1 cellular context compared by ENCODE assay signal in the genomic region with DNA sequence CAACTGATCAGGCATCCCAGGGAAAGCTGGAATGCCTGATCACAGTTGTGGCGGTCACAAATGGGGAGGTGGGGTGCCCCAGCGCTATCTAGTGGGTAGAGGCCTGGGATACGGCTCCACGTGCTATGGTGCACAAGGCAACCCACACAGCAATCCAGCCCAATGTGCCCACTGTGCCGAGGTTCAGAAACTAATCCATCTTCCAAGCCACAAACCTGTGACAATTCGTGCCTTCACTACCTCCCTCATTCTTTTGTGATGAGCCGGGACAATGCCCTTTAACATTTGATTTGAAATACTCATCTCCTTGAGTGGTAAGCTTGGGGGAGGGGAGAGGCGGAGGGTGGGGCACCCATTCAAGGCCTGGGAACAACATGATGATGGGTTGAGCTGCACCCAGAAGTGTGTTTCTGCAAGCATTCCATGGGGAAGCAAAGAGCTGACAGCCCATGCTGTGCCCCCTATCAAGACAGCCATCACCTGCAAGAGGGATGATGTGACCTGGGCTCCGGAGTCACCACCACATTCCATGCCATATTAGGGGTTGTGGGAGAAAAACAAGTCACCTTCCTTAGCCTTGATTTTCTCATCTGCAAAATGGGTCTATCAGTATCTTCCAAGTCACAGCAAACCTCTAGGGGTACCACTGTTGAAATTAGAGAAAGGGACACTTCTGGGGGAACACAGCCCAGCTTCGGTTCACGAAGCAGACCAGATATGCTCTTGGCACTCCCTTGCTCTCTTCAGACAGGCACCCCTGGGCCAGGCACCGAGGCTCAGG.
TF ChIP-seq lines count a peak whose summit lies in the region.

No MANE protein-coding gene starts in this region.

TF ChIP-seq in HepG2, 621 proteins besides CTCF, POLR2A, EP300 and RAD21:
- TF ChIP-seq TAF1 (CRISPR knock-in tag; IDR thresholded peaks at IDR 0.05) (no peak), PPARG (CRISPR knock-in tag; conservative IDR thresholded peaks at IDR 0.05) (no peak), ZNF629 (CRISPR knock-in tag; conservative IDR thresholded peaks at IDR 0.05) (peak; percentile 92), ZNF616 (CRISPR knock-in tag; IDR thresholded peaks at IDR 0.05; ENCODE audit: low read depth) (no peak), ATRX (CRISPR knock-in tag; IDR thresholded peaks at IDR 0.05; ENCODE audit: borderline replicate concordance) (no peak), MAFK (conservative IDR thresholded peaks at IDR 0.05 in 1 of 2, IDR thresholded peaks at IDR 0.05 in 1 of 2; ENCODE audit: low read length in 2 of 2) (no peak), SAP130 (CRISPR knock-in tag; IDR thresholded peaks at IDR 0.05; ENCODE audit: low read depth) (no peak), GABPA (IDR thresholded peaks at IDR 0.05; ENCODE audit: low read depth, low read length) (no peak), GABPA (CRISPR knock-in tag; IDR thresholded peaks at IDR 0.05; ENCODE audit: low read depth) (no peak), ZNF552 (CRISPR knock-in tag; IDR thresholded peaks at IDR 0.05; ENCODE audit: borderline replicate concordance) (no peak), NAIF1 (CRISPR knock-in tag; IDR thresholded peaks at IDR 0.05; ENCODE audit: borderline replicate concordance) (no peak), ZMYM3 (CRISPR knock-in tag; IDR thresholded peaks at IDR 0.05) (0 out of 2 replicates have a peak, but pooled peaks have one; percentile 34), FOXA3 (CRISPR knock-in tag; IDR thresholded peaks at IDR 0.05) (no peak), U2AF2 (IDR thresholded peaks at IDR 0.05; ENCODE audit: low read depth, low read length) (no peak), DNMT3B (CRISPR knock-in tag; conservative IDR thresholded peaks at IDR 0.05) (no peak), NFATC3 (CRISPR knock-in tag; IDR thresholded peaks at IDR 0.05) (no peak), YY1 (IDR thresholded peaks at IDR 0.05; ENCODE audit: insufficient read depth, insufficient replicate concordance, low read depth, low read length) (no peak), SMC3 (IDR thresholded peaks at IDR 0.05; ENCODE audit: low read length) (no peak), ZNF12 (CRISPR knock-in tag; IDR thresholded peaks at IDR 0.05) (no peak), ZNF33A (CRISPR knock-in tag; IDR thresholded peaks at IDR 0.05; ENCODE audit: borderline replicate concordance) (no peak), FIP1L1 (IDR thresholded peaks at IDR 0.05; ENCODE audit: borderline replicate concordance, insufficient read depth, low read depth, low read length) (no peak), CHD4 (IDR thresholded peaks at IDR 0.05; ENCODE audit: borderline replicate concordance, low read length) (0 out of 2 replicates have a peak, but pooled peaks have one; percentile 50)
- TF ChIP-seq, protein P1, sequence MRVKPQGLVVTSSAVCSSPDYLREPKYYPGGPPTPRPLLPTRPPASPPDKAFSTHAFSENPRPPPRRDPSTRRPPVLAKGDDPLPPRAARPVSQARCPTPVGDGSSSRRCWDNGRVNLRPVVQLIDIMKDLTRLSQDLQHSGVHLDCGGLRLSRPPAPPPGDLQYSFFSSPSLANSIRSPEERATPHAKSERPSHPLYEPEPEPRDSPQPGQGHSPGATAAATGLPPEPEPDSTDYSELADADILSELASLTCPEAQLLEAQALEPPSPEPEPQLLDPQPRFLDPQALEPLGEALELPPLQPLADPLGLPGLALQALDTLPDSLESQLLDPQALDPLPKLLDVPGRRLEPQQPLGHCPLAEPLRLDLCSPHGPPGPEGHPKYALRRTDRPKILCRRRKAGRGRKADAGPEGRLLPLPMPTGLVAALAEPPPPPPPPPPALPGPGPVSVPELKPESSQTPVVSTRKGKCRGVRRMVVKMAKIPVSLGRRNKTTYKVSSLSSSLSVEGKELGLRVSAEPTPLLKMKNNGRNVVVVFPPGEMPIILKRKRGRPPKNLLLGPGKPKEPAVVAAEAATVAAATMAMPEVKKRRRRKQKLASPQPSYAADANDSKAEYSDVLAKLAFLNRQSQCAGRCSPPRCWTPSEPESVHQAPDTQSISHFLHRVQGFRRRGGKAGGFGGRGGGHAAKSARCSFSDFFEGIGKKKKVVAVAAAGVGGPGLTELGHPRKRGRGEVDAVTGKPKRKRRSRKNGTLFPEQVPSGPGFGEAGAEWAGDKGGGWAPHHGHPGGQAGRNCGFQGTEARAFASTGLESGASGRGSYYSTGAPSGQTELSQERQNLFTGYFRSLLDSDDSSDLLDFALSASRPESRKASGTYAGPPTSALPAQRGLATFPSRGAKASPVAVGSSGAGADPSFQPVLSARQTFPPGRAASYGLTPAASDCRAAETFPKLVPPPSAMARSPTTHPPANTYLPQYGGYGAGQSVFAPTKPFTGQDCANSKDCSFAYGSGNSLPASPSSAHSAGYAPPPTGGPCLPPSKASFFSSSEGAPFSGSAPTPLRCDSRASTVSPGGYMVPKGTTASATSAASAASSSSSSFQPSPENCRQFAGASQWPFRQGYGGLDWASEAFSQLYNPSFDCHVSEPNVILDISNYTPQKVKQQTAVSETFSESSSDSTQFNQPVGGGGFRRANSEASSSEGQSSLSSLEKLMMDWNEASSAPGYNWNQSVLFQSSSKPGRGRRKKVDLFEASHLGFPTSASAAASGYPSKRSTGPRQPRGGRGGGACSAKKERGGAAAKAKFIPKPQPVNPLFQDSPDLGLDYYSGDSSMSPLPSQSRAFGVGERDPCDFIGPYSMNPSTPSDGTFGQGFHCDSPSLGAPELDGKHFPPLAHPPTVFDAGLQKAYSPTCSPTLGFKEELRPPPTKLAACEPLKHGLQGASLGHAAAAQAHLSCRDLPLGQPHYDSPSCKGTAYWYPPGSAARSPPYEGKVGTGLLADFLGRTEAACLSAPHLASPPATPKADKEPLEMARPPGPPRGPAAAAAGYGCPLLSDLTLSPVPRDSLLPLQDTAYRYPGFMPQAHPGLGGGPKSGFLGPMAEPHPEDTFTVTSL (CRISPR knock-in tag; IDR thresholded peaks at IDR 0.05; ENCODE audit: borderline replicate concordance) = no peak
- TF ChIP-seq, protein P2, sequence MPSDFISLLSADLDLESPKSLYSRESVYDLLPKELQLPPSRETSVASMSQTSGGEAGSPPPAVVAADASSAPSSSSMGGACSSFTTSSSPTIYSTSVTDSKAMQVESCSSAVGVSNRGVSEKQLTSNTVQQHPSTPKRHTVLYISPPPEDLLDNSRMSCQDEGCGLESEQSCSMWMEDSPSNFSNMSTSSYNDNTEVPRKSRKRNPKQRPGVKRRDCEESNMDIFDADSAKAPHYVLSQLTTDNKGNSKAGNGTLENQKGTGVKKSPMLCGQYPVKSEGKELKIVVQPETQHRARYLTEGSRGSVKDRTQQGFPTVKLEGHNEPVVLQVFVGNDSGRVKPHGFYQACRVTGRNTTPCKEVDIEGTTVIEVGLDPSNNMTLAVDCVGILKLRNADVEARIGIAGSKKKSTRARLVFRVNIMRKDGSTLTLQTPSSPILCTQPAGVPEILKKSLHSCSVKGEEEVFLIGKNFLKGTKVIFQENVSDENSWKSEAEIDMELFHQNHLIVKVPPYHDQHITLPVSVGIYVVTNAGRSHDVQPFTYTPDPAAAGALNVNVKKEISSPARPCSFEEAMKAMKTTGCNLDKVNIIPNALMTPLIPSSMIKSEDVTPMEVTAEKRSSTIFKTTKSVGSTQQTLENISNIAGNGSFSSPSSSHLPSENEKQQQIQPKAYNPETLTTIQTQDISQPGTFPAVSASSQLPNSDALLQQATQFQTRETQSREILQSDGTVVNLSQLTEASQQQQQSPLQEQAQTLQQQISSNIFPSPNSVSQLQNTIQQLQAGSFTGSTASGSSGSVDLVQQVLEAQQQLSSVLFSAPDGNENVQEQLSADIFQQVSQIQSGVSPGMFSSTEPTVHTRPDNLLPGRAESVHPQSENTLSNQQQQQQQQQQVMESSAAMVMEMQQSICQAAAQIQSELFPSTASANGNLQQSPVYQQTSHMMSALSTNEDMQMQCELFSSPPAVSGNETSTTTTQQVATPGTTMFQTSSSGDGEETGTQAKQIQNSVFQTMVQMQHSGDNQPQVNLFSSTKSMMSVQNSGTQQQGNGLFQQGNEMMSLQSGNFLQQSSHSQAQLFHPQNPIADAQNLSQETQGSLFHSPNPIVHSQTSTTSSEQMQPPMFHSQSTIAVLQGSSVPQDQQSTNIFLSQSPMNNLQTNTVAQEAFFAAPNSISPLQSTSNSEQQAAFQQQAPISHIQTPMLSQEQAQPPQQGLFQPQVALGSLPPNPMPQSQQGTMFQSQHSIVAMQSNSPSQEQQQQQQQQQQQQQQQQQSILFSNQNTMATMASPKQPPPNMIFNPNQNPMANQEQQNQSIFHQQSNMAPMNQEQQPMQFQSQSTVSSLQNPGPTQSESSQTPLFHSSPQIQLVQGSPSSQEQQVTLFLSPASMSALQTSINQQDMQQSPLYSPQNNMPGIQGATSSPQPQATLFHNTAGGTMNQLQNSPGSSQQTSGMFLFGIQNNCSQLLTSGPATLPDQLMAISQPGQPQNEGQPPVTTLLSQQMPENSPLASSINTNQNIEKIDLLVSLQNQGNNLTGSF (CRISPR knock-in tag; IDR thresholded peaks at IDR 0.05) = no peak
- TF ChIP-seq, protein P3, sequence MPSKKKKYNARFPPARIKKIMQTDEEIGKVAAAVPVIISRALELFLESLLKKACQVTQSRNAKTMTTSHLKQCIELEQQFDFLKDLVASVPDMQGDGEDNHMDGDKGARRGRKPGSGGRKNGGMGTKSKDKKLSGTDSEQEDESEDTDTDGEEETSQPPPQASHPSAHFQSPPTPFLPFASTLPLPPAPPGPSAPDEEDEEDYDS (CRISPR knock-in tag; IDR thresholded peaks at IDR 0.05) = no peak
- TF ChIP-seq, protein P4, sequence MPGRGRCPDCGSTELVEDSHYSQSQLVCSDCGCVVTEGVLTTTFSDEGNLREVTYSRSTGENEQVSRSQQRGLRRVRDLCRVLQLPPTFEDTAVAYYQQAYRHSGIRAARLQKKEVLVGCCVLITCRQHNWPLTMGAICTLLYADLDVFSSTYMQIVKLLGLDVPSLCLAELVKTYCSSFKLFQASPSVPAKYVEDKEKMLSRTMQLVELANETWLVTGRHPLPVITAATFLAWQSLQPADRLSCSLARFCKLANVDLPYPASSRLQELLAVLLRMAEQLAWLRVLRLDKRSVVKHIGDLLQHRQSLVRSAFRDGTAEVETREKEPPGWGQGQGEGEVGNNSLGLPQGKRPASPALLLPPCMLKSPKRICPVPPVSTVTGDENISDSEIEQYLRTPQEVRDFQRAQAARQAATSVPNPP (CRISPR knock-in tag; IDR thresholded peaks at IDR 0.05) = no peak
- TF ChIP-seq, protein P5, sequence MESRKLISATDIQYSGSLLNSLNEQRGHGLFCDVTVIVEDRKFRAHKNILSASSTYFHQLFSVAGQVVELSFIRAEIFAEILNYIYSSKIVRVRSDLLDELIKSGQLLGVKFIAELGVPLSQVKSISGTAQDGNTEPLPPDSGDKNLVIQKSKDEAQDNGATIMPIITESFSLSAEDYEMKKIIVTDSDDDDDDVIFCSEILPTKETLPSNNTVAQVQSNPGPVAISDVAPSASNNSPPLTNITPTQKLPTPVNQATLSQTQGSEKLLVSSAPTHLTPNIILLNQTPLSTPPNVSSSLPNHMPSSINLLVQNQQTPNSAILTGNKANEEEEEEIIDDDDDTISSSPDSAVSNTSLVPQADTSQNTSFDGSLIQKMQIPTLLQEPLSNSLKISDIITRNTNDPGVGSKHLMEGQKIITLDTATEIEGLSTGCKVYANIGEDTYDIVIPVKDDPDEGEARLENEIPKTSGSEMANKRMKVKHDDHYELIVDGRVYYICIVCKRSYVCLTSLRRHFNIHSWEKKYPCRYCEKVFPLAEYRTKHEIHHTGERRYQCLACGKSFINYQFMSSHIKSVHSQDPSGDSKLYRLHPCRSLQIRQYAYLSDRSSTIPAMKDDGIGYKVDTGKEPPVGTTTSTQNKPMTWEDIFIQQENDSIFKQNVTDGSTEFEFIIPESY (CRISPR knock-in tag; IDR thresholded peaks at IDR 0.05) = peak; percentile 42; the same call in 1 of the 2 replicates
- TF ChIP-seq, protein P6, sequence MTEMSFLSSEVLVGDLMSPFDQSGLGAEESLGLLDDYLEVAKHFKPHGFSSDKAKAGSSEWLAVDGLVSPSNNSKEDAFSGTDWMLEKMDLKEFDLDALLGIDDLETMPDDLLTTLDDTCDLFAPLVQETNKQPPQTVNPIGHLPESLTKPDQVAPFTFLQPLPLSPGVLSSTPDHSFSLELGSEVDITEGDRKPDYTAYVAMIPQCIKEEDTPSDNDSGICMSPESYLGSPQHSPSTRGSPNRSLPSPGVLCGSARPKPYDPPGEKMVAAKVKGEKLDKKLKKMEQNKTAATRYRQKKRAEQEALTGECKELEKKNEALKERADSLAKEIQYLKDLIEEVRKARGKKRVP (CRISPR knock-in tag; IDR thresholded peaks at IDR 0.05) = no peak
TF ChIP-seq in HepG2: peak in this region for 4.
